ENCODE assay signal across 22 cellular contexts in genomic region chr17:902463-902862, GRCh38.
DNase-seq lines count a peak whose midpoint lies in the region; ATAC-seq and TF ChIP-seq lines count a peak whose summit lies in the region.
"Had no signal": no experiment of that assay in that cellular context is flagged by ENCODE, and none has a peak within 500 bp of the region (broad histone marks: within the 10 kb centered on the region; RNA-seq: fewer than 3 reads in every experiment).

No MANE protein-coding gene starts in this region.

- H3K79me2 ChIP-seq in GM23338 (replicated peaks; ENCODE audit: insufficient read depth) (peaks cover 100% of the 10 kb centered on the region), mammary epithelial cell (ENCODE audit: insufficient read depth, low read length) (peaks cover 79% of the 10 kb centered on the region)

- H3K4me3 ChIP-seq in GM23338 (no peak overlapping the region), mammary epithelial cell (replicated peaks in 1 of 3; ENCODE audit: insufficient read depth in 1 of 3, low read depth in 2 of 3, low read length in 3 of 3) (no peak overlapping the region), skeletal muscle tissue (ENCODE audit: low read length in 3 of 3) (peak overlapping the region; percentile 3 to 72 (median 69))
- H3K4me3 ChIP-seq: MG63, pancreas had no signal

- no peaks in the 10 kb centered on the region for H3K9me2 ChIP-seq in GM23338 (ENCODE audit: insufficient read depth)

- H3K9me3 ChIP-seq in mammary epithelial cell (replicated peaks; ENCODE audit: insufficient read depth, low read length) (no peaks in the 10 kb centered on the region), skeletal muscle tissue (ENCODE audit: control insufficient read depth in 3 of 3, low read length in 3 of 3) (no peaks in the 10 kb centered on the region)
- H3K9me3 ChIP-seq: MG63, pancreas had no signal

- peaks cover 9% of the 10 kb centered on the region for H3K27me3 Mint-ChIP-seq in GM23338 (ENCODE audit: insufficient read depth, low read depth, poor library complexity)

- no peaks in the 10 kb centered on the region for H3K9me3 Mint-ChIP-seq in GM23338
- H3K9me3 Mint-ChIP-seq: activated naive CD4-positive, alpha-beta T cell treated with anti-CD3 and anti-CD28 coated beads, Interleukin-2, amount 50 U/mL, for 24 hours; activated T-cell treated with anti-CD3 and anti-CD28 coated beads, Interleukin-2, amount 50 U/mL, for 72 hours had no signal

- H3K36me3 Mint-ChIP-seq in GM23338 (ENCODE audit: low read depth): peaks cover 6% of the 10 kb centered on the region; the same call in 2 of the 3 replicates
- H3K36me3 Mint-ChIP-seq: activated naive CD4-positive, alpha-beta T cell treated with anti-CD3 and anti-CD28 coated beads, Interleukin-2, amount 50 U/mL, for 24 hours; naive thymus-derived CD4-positive, alpha-beta T cell had no signal

- H3K9ac ChIP-seq in mammary epithelial cell (ENCODE audit: insufficient read depth, low read length) (no peak overlapping the region), skeletal muscle tissue (ENCODE audit: low read depth in 1 of 3, low read length in 3 of 3) (peak overlapping the region; percentile 23 to 93 (median 89))

- peak overlapping the region; percentile 87; the same call in 1 of the 2 replicates for H3K27ac Mint-ChIP-seq in GM23338
- H3K27ac Mint-ChIP-seq: activated naive CD4-positive, alpha-beta T cell treated with anti-CD3 and anti-CD28 coated beads, Interleukin-2, amount 50 U/mL, for 24 hours; activated T-cell treated with anti-CD3 and anti-CD28 coated beads, Interleukin-2, amount 50 U/mL, for 72 hours had no signal

- WGBS in mammary epithelial cell (ENCODE audit: low coverage, missing lambda C conversion rate): 76% methylated on average over 3 of the region's 8 CpGs

- no peak overlapping the region for H2AFZ ChIP-seq in GM23338
- no peak overlapping the region for H2AFZ ChIP-seq in mammary epithelial cell (ENCODE audit: low read depth, low read length)

- H3K4me1 ChIP-seq in GM23338 (ENCODE audit: insufficient read depth) (peaks cover 65% of the 10 kb centered on the region), mammary epithelial cell (ENCODE audit: insufficient read depth, low read length) (peaks cover 40% of the 10 kb centered on the region), skeletal muscle tissue (ENCODE audit: control insufficient read depth in 3 of 3, insufficient read depth in 3 of 3, low read length in 3 of 3) (peaks cover 17 to 25% (median 19%) of the 10 kb centered on the region in 3 donors)
- H3K4me1 ChIP-seq: pancreas had no signal

- H3K4me2 ChIP-seq in GM23338 (peak overlapping the region; percentile 53), mammary epithelial cell (ENCODE audit: insufficient read depth, low read depth, low read length) (no peak overlapping the region)

- H3K36me3 ChIP-seq in GM23338 (ENCODE audit: insufficient read depth) (no peaks in the 10 kb centered on the region), mammary epithelial cell (ENCODE audit: insufficient read depth, low read length) (peaks cover under 1% of the 10 kb centered on the region), skeletal muscle tissue (ENCODE audit: control insufficient read depth in 3 of 3, insufficient read depth in 3 of 3, low read length in 3 of 3) (no peaks in the 10 kb centered on the region)
- H3K36me3 ChIP-seq: pancreas had no signal

- in situ Hi-C loops in mammary epithelial cell (cut with MboI; ENCODE audit: low sequenced_read_pairs in 2 of 2): no loop called here

- H3K4me1 Mint-ChIP-seq in GM23338: peaks cover 55% of the 10 kb centered on the region
- H3K4me1 Mint-ChIP-seq: activated naive CD4-positive, alpha-beta T cell treated with anti-CD3 and anti-CD28 coated beads, Interleukin-2, amount 50 U/mL, for 24 hours had no signal

- DNase-seq in GM23338 (ENCODE audit: low spot score): peak; percentile 51
- peak; percentile 45 for DNase-seq in mammary epithelial cell
- peak; percentile 17 for DNase-seq in iPS-NIHi11 (ENCODE audit: low spot score)
- DNase-seq in activated CD4-positive, alpha-beta T cell treated with anti-CD3 and anti-CD28 coated beads for 1 hour: no peak
- no peak for DNase-seq in NCI-H774 (lab: John Stamatoyannopoulos, UW)
- DNase-seq in ureter (ENCODE audit: low spot score): no peak
- DNase-seq: ACHN; activated CD4-positive, CD25-positive, alpha-beta regulatory T cell; activated T-cell treated with anti-CD3 and anti-CD28 coated beads, Interleukin-2, amount 50 U/mL, for 72 hours; MG63; naive thymus-derived CD4-positive, alpha-beta T cell; NCI-H1436; NCI-H524; pancreas; small intestine; stimulated activated CD4-positive, alpha-beta T cell treated with anti-CD3 and anti-CD28 coated beads, Interleukin-2, amount 100 ng/mL, for 48 hours; stimulated activated naive CD8-positive, alpha-beta T cell treated with anti-CD3 and anti-CD28 coated beads, Interleukin-15, Interleukin-2, amounts not matched to agents 100 U/mL and 50 U/mL, for 24 hours had no signal

- H3F3A ChIP-seq in GM23338 (replicated peaks; ENCODE audit: low read depth): peaks cover 11% of the 10 kb centered on the region; the same call in 1 of the 2 replicates

- CTCF ChIA-PET in mammary epithelial cell (lab: Charles Lee; ENCODE audit: low non-redundant PET): no interaction called here

- no peaks in the 10 kb centered on the region for H3K27me3 ChIP-seq in GM23338 (ENCODE audit: insufficient read depth)
- no peaks in the 10 kb centered on the region for H3K27me3 ChIP-seq in mammary epithelial cell (ENCODE audit: insufficient read depth, low read length)
- no peaks in the 10 kb centered on the region for H3K27me3 ChIP-seq in skeletal muscle tissue (ENCODE audit: control insufficient read depth in 3 of 3, insufficient read depth in 3 of 3, low read length in 3 of 3)
- H3K27me3 ChIP-seq: MG63, pancreas had no signal

- H3K27ac ChIP-seq in GM23338 (ENCODE audit: low read depth) (peak overlapping the region; percentile 98), mammary epithelial cell (ENCODE audit: insufficient read depth, low read depth, low read length) (no peak overlapping the region), skeletal muscle tissue (ENCODE audit: low read depth, low read length) (peak overlapping the region; percentile 99)
- H3K27ac ChIP-seq: C4-2B had no signal

- dilution Hi-C loops in mammary epithelial cell (cut with HindIII; ENCODE audit: low sequenced_read_pairs): loop anchor here (5.0 kb wide), 2 partner anchors 60 to 75 kb away; partner anchors contain the start of gene NXN

- ATAC-seq in GM23338: peak; percentile 34
- no peak for ATAC-seq in HG03280 (IDR thresholded peaks at IDR 0.05; ENCODE audit: unreplicated experiment)
- ATAC-seq: activated T-cell treated with anti-CD3 and anti-CD28 coated beads, Interleukin-2, amount 50 U/mL, for 72 hours; naive thymus-derived CD4-positive, alpha-beta T cell; pancreas; SK-N-SH treated with all-trans-retinoic acid at 6 μM for 48 hours; stimulated activated naive CD8-positive, alpha-beta T cell treated with anti-CD3 and anti-CD28 coated beads, Interleukin-15, Interleukin-2, amounts not matched to agents 100 U/mL and 50 U/mL, for 24 hours had no signal

- no TSS peak for BruUV-seq in mammary epithelial cell (replicated peaks; lab: Mats Ljungman, UMichigan)

- intact Hi-C loops in mammary epithelial cell (cut with micrococcal nuclease): no loop called here

- TF ChIP-seq CTCF in GM23338 (conservative IDR thresholded peaks at IDR 0.05; ENCODE audit: low read depth in 2 of 2) (no peak), mammary epithelial cell (conservative IDR thresholded peaks at IDR 0.05 in 1 of 2, IDR thresholded peaks at IDR 0.05 in 1 of 2; ENCODE audit: extremely low read depth in 1 of 2, insufficient read depth in 1 of 2, low read depth in 1 of 2, low read length in 2 of 2) (no peak)

- H4K20me1 ChIP-seq in GM23338 (replicated peaks; ENCODE audit: insufficient read depth): peaks cover 8% of the 10 kb centered on the region
- no peaks in the 10 kb centered on the region for H4K20me1 ChIP-seq in mammary epithelial cell (ENCODE audit: insufficient read depth, low read length)

- no peak overlapping the region for H3K4me3 Mint-ChIP-seq in GM23338
- H3K4me3 Mint-ChIP-seq: activated naive CD4-positive, alpha-beta T cell treated with anti-CD3 and anti-CD28 coated beads, Interleukin-2, amount 50 U/mL, for 24 hours; activated T-cell treated with anti-CD3 and anti-CD28 coated beads, Interleukin-2, amount 50 U/mL, for 72 hours; naive thymus-derived CD4-positive, alpha-beta T cell had no signal

TF ChIP-seq in GM23338, 12 proteins besides CTCF, POLR2A, EP300 and RAD21:
- TF ChIP-seq REST (IDR thresholded peaks at IDR 0.05; ENCODE audit: unreplicated experiment) (no peak), ZNF114 (CRISPR knock-in tag; IDR thresholded peaks at IDR 0.05) (no peak), CREB1 (CRISPR knock-in tag; IDR thresholded peaks at IDR 0.05; ENCODE audit: low read depth) (no peak), STAT1 (IDR thresholded peaks at IDR 0.05; ENCODE audit: unreplicated experiment) (no peak)

Comparison
In these comparisons a context has a peak if more than half of its experiments do, and no peak if none do; other contexts are left out.
1. DNase-seq: peak in GM23338 (single experiment), mammary epithelial cell (single experiment) and iPS-NIHi11 (single experiment); none in activated CD4-positive, alpha-beta T cell treated with anti-CD3 and anti-CD28 coated beads for 1 hour (single experiment), NCI-H774 (single experiment) and ureter (single experiment).
2. H3K4me3 ChIP-seq: peak in skeletal muscle tissue (3 of 3); none in GM23338 (single experiment) and mammary epithelial cell (0 of 3).